ENCODE assay signal across 15 cellular contexts in the genomic region with DNA sequence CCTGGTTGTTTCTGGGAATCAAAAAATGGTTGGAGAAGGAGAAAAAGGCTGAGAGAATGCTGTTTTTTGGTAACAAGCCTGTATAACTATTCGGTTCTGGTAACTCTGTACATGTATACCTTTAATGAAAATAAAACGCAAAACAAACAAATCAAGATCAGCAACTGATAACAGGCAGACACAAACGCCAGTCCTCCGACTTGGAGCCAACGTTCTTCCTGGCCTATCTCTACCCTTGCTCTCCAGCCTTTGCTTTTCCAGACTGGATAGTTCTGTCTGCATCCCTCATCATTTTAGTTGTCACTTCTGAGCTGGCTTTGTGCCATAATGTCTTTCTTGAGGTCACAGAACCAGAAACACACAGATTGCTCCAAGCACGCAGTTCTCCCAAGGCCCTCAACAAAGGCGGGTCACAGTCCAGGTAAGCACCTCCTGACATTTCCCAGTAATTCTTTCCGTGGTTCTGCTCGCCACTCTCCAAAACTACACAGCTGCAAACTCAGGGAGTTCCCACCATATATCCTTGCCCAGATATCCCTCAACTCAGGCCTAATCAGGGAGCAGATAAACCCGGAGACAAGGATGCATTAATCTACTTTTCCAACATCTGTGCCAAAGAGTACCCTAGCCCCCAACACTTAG. TPM values are rescaled to one million over a fixed set of nuclear protein-coding genes. Genes with fewer than 3 reads are reported as not detected.
"Had no signal": no experiment of that assay in that cellular context is flagged by ENCODE, and none has a peak within 500 bp of the region (broad histone marks: within the 10 kb centered on the region; RNA-seq: fewer than 3 reads in every experiment).

No MANE protein-coding gene starts in this region.

- H3K27ac ChIP-seq: hepatocyte, tibial nerve had no signal

- DNase-seq: activated CD8-positive, alpha-beta memory T cell treated with anti-CD3 and anti-CD28 coated beads, Interleukin-2, amount 50 U/mL, for 48 hours; activated CD8-positive, alpha-beta T cell treated with anti-CD3 and anti-CD28 coated beads, Interleukin-2, amount 10 ng/mL, durations not matched to agents 7 days and 5 days; activated naive CD4-positive, alpha-beta T cell treated with anti-CD3 and anti-CD28 coated beads, Interleukin-2, amount 10 ng/mL, durations not matched to agents 7 days and 5 days; central memory CD4-positive, alpha-beta T cell; effector memory CD8-positive, alpha-beta T cell; erythroblast; kidney; T-cell; T1000 had no signal

- ATAC-seq: activated CD8-positive, alpha-beta T cell treated with anti-CD3 and anti-CD28 coated beads, Interleukin-2, amount 10 ng/mL, durations not matched to agents 7 days and 5 days; effector memory CD8-positive, alpha-beta T cell; stimulated activated memory B cell treated with anti-CD40 and anti-IgM and Interleukin-4, amounts not matched to agents 10 μg/mL and 1 μg/mL and 100 μg/mL, for 72 hours; T-cell had no signal

- H3K79me2 ChIP-seq: hepatocyte had no signal

- H2AFZ ChIP-seq: hepatocyte had no signal

- H3K4me2 ChIP-seq: hepatocyte, smooth muscle cell had no signal

- H3K9me3 ChIP-seq: tibial nerve had no signal

- H3K27me3 ChIP-seq: hepatocyte, tibial nerve had no signal

- H3K4me3 ChIP-seq: hepatocyte, smooth muscle cell, tibial nerve had no signal

RNA-seq across cellular contexts. Expression of gene CCL26, which starts 53.5 kb away (rescaled TPM):
- total RNA-seq: activated CD8-positive, alpha-beta T cell treated with anti-CD3 and anti-CD28 coated beads, Interleukin-2, amount 10 ng/mL, durations not matched to agents 7 days and 5 days; activated T-helper 1 cell treated with anti-CD3 and anti-CD28 coated beads, Interleukin-12 subunit alpha, Interleukin-12 subunit beta, Interleukin-2, Interleukin-4 antibody, amounts not matched to agents 30 ng/mL and 10 ng/mL and 1 ng/mL, durations not matched to agents 14 hours and 24 hours and 36 hours; liver; smooth muscle cell; T-cell had no signal
